Comparison of ENCODE assay signal across 8 cellular contexts in the genomic region with DNA sequence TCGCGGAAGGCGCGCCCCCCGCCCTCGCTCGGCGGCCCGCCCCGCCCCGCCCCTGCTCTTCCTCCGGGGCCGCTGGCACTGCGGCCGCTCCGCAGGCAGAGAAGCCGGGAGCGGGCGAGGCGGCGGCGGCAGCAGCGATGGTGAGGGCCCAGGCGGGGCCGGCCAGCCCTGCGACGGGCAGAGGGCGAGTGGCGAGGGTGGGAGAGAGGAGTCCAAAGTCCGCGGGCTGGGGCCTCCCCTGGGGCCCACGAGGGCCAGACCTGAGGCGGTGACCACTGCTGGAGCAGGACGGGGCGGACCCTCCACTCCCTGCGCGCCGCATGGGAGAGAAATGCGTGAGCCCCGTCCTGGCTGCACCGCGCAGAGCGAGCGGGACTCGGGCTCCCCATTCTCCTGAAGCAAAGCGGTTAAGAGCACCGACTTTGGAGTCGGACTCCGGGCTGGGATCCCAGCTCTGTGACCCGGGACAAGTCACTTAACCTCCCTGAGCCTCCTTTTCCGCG. TPM values are rescaled to one million over a fixed set of nuclear protein-coding genes. Genes with fewer than 3 reads are reported as not detected.
DNase-seq lines count a peak whose midpoint lies in the region; ATAC-seq, FAIRE-seq and TF ChIP-seq lines count a peak whose summit lies in the region.

A gene with protein sequence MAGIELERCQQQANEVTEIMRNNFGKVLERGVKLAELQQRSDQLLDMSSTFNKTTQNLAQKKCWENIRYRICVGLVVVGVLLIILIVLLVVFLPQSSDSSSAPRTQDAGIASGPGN (plus strand): TSS at position 78 of the 503 bp plus-strand sequence. CDS start 60 bp downstream, at position 138.

- peak within 1 kb of the TSS; percentile 73 for H3K14ac ChIP-seq in neuronal stem cell (ENCODE audit: low read length)

- no peak within 1 kb of the TSS for H3K23ac ChIP-seq in neuronal stem cell (ENCODE audit: low read depth, low read length, poor library complexity)

- H3K79me1 ChIP-seq in neuronal stem cell (ENCODE audit: low read depth, low read length): no peaks in the 10 kb centered on the region

- H2BK15ac ChIP-seq in neuronal stem cell (ENCODE audit: low read length): no peak within 1 kb of the TSS

- H3K18ac ChIP-seq in neuronal stem cell (ENCODE audit: low read length): peak within 1 kb of the TSS; percentile 72

- H3K27me3 ChIP-seq in neuronal stem cell (ENCODE audit: control insufficient read depth in 3 of 3, insufficient read depth in 3 of 3, low read depth in 1 of 3, low read length in 3 of 3): peaks cover 0 to 26% (median 3%) of the 10 kb centered on the region in 3 experiments

- peaks cover 10 to 23% of the 10 kb centered on the region in 2 donors for H3K4me1 ChIP-seq in neuronal stem cell (ENCODE audit: control insufficient read depth in 2 of 2, insufficient read depth in 1 of 2, low read depth in 1 of 2, low read length in 2 of 2)

- H4K8ac ChIP-seq in neuronal stem cell (ENCODE audit: low read depth, low read length): no peak within 1 kb of the TSS

- peak; percentile 39 for TF ChIP-seq POLR2A in GM18505 (IDR thresholded peaks at IDR 0.05; ENCODE audit: borderline replicate concordance, extremely low read depth, insufficient read depth, insufficient read length)

- no peak within 1 kb of the TSS for H2AK5ac ChIP-seq in neuronal stem cell (ENCODE audit: low read depth, low read length)

- H3K4me3 ChIP-seq in fibroblast of pulmonary artery (replicated peaks; ENCODE audit: low read depth, low read length): peak within 1 kb of the TSS; percentile 57
- H3K4me3 ChIP-seq in neuronal stem cell (ENCODE audit: low read length in 2 of 2): peak within 1 kb of the TSS in 1 of 2 donors; percentile 72

- no peak for TF ChIP-seq CTCF in fibroblast of pulmonary artery (IDR thresholded peaks at IDR 0.05; ENCODE audit: low read length, missing control alignments)

- CTCF ChIA-PET in activated CD8-positive, alpha-beta memory T cell treated with anti-CD3 and anti-CD28 coated beads for 36 hours (lab: Charles Lee): interaction anchor here (1.5 to 1.8 kb wide), 2 partner anchors 24 to 53 kb away, joined by 3 to 4 read pairs; no protein-coding TSS in a partner anchor

- no peak for FAIRE-seq in urothelium cell line (lab: Jason Lieb, UNC)

- peak within 1 kb of the TSS; percentile 51 for H3K4me2 ChIP-seq in neuronal stem cell (ENCODE audit: insufficient read depth, low read length, poor library complexity, severe bottlenecking)

- H2BK5ac ChIP-seq in neuronal stem cell (ENCODE audit: low read length): peak within 1 kb of the TSS; percentile 43

- H2BK120ac ChIP-seq in neuronal stem cell (ENCODE audit: low read depth, low read length): no peak within 1 kb of the TSS

- H3K4ac ChIP-seq in neuronal stem cell (ENCODE audit: low read length): no peak within 1 kb of the TSS

- no peak for DNase-seq in fibroblast of pulmonary artery (ENCODE audit: low read depth)
- DNase-seq in neuronal stem cell (ENCODE audit: low spot score): no peak
- DNase-seq in cortex of kidney (lab: John Stamatoyannopoulos, UW): no peak
- DNase-seq in SIG-M5 (lab: John Stamatoyannopoulos, UW): no peak
- DNase-seq in urothelium cell line (ENCODE audit: low spot score): no peak

- no CpG with 5 or more reads among the region's 52 CpGs for WGBS in neuronal stem cell (ENCODE audit: extremely low coverage in 2 of 2, insufficient read length in 2 of 2, insufficient replicate concordance in 1 of 2), 2 donors

- H4K91ac ChIP-seq in neuronal stem cell (ENCODE audit: low read depth, low read length, poor library complexity): no peak within 1 kb of the TSS

- H2AFZ ChIP-seq in neuronal stem cell (ENCODE audit: low read length): peak within 1 kb of the TSS; percentile 58

- H3K36me3 ChIP-seq in neuronal stem cell (replicated peaks in 1 of 2; ENCODE audit: control insufficient read depth in 2 of 2, insufficient read depth in 2 of 2, low read length in 2 of 2): no peaks in the 10 kb centered on the region

- no peak within 1 kb of the TSS for H2BK12ac ChIP-seq in neuronal stem cell (ENCODE audit: low read length)

- no peak within 1 kb of the TSS for H3K27ac ChIP-seq in neuronal stem cell (replicated peaks; ENCODE audit: low read length)

- H3K9ac ChIP-seq in neuronal stem cell (ENCODE audit: low read depth, low read length, poor library complexity): no peak within 1 kb of the TSS

- POLR2A ChIA-PET in activated CD8-positive, alpha-beta memory T cell treated with anti-CD3 and anti-CD28 coated beads for 36 hours (lab: Charles Lee): interaction anchor here (0.6 to 2.9 kb wide), 2 partner anchors 11 to 33 kb away, joined by 3 to 12 read pairs; a partner anchor contains a TSS

- peak; percentile 66 for ATAC-seq in GM18505 (IDR thresholded peaks at IDR 0.05; ENCODE audit: unreplicated experiment)
- peak; percentile 30 for ATAC-seq in HG02885 (IDR thresholded peaks at IDR 0.05; ENCODE audit: poor library complexity, unreplicated experiment)

- H3K9me3 ChIP-seq in neuronal stem cell (replicated peaks in 1 of 2; ENCODE audit: control insufficient read depth in 2 of 2, insufficient read depth in 1 of 2, low read depth in 1 of 2, low read length in 2 of 2): no peaks in the 10 kb centered on the region

RNA-seq across cellular contexts. Expression of the gene that starts here (rescaled TPM):
- total RNA-seq in activated CD8-positive, alpha-beta memory T cell treated with anti-CD3 and anti-CD28 coated beads for 36 hours: 10 to 100 TPM; 24.4 to 25.7 TPM
- polyA plus RNA-seq in neuronal stem cell (2013, experiment 1 of 2): 5.7 TPM
- 5.8 TPM for polyA plus RNA-seq in neuronal stem cell (2013, experiment 2 of 2)
